18 cellular contexts compared by ENCODE assay signal in the genomic region with DNA sequence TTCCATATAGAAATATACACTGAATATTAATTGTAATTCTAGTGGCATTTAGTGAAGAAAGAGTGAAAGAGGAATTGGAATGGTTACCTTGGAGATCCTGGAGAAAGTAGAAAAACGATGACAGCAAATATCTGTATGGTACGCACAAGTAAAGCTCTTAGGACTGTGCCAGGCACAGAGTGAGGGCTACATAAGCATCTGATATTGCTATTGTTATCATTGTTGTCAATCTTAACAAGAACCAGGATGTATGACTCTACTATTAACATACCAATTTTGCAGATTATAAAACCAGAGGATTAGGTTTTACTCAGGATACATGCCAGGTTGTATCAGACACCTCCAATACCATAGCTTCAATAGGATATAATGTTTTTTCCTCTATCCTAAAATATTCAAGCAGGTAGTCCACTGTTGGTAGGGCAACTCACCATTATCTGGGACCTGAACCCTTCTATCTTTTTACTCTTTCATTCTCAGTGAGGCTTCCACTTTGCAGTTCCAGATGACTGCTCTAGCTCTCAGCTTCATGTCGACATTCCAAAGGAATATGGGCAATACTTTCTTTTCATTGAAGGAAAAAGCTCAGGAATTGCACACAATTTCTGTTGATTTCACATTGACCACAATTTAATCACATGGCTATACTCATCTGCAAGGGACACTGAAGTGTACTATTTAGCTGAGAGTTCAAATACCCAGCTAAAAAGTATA.
A peak's percentile ranks its signal among the peaks of the same experiment; 100 is the strongest.
DNase-seq lines count a peak whose midpoint lies in the region; ATAC-seq and TF ChIP-seq lines count a peak whose summit lies in the region.
"Had no signal": no experiment of that assay in that cellular context is flagged by ENCODE, and none has a peak within 500 bp of the region (broad histone marks: within the 10 kb centered on the region; RNA-seq: fewer than 3 reads in every experiment).

No MANE protein-coding gene starts in this region.

- H3K4me3 ChIP-seq in AG10803 (ENCODE audit: low read length) = no peak overlapping the region
- H3K4me3 ChIP-seq in RWPE2 (ENCODE audit: severe bottlenecking) = no peak overlapping the region
- H3K4me3 ChIP-seq in fibroblast of the aortic adventitia (ENCODE audit: low read depth, low read length) = no peak overlapping the region
- H3K4me3 ChIP-seq: BLaER1 treated with 17β-estradiol and CSF1 and Interleukin-3, amounts not matched to agents 10 nM and 100 nM had no signal

- H3K27ac ChIP-seq in RWPE2 (ENCODE audit: poor library complexity, severe bottlenecking) = peak overlapping the region; percentile 2
- H3K27ac ChIP-seq: BLaER1 treated with 17β-estradiol and CSF1 and Interleukin-3, amounts not matched to agents 10 nM and 100 nM; HL-60; KMS-11 had no signal

- no peak; the same call in 2 of the 3 replicates for ATAC-seq in RWPE2 (ENCODE audit: low read depth)
- ATAC-seq in HG03108 (IDR thresholded peaks at IDR 0.05; ENCODE audit: unreplicated experiment) = no peak
- ATAC-seq: Panc1 had no signal

- peaks cover 12% of the 10 kb centered on the region for H3K4me1 ChIP-seq in RWPE2 (ENCODE audit: insufficient read depth, poor library complexity, severe bottlenecking)

- H3K36me3 ChIP-seq in RWPE2 (ENCODE audit: low read depth) = no peaks in the 10 kb centered on the region
- H3K36me3 ChIP-seq: BLaER1 treated with 17β-estradiol and CSF1 and Interleukin-3, amounts not matched to agents 10 nM and 100 nM had no signal

- H3K27me3 ChIP-seq in RWPE2 (ENCODE audit: insufficient read depth, poor library complexity, severe bottlenecking) = no peaks in the 10 kb centered on the region
- H3K27me3 ChIP-seq: BLaER1 treated with 17β-estradiol and CSF1 and Interleukin-3, amounts not matched to agents 10 nM and 100 nM had no signal

- H3K9me3 ChIP-seq in RWPE2 (ENCODE audit: severe bottlenecking) = no peaks in the 10 kb centered on the region
- H3K9me3 ChIP-seq: BLaER1 treated with 17β-estradiol and CSF1 and Interleukin-3, amounts not matched to agents 10 nM and 100 nM had no signal

- TF ChIP-seq CTCF in AG10803 (conservative IDR thresholded peaks at IDR 0.05; ENCODE audit: low read length) = no peak
- TF ChIP-seq CTCF in RWPE2 (IDR thresholded peaks at IDR 0.05; ENCODE audit: poor library complexity, severe bottlenecking) = no peak
- TF ChIP-seq CTCF in fibroblast of the aortic adventitia (IDR thresholded peaks at IDR 0.05; ENCODE audit: insufficient read depth, low read length) = no peak

- DNase-seq in AG10803 (ENCODE audit: low read depth) = peak; percentile 35
- no peak for DNase-seq in RWPE2 (ENCODE audit: low spot score)
- peak; percentile 2 for DNase-seq in fibroblast of the aortic adventitia (ENCODE audit: low read depth)
- peak; percentile 69 for DNase-seq in renal cortical epithelial cell (ENCODE audit: low read depth)
- no peak for DNase-seq in activated CD4-positive, alpha-beta T cell treated with anti-CD3 and anti-CD28 coated beads, Interleukin-2, amount 50 U/mL, for 4 hours
- DNase-seq in D341Med (ENCODE audit: low spot score) = no peak
- DNase-seq: CD4-positive, alpha-beta T cell; NCI-H1092; NCI-H1417 treated with DMSO at 0.1 percent for 48 hours; NCI-H1694 treated with DMSO at 0.1 percent for 48 hours; NCI-H2081; NCI-H2227 treated with DMSO at 0.1 percent for 48 hours; NCI-H526 treated with DMSO at 0.1 percent for 48 hours had no signal

Comparison
In these comparisons a context has a peak if more than half of its experiments do, and no peak if none do; other contexts are left out.
1. DNase-seq: peak in AG10803 (single experiment), fibroblast of the aortic adventitia (single experiment) and renal cortical epithelial cell (single experiment); none in RWPE2 (single experiment), activated CD4-positive, alpha-beta T cell treated with anti-CD3 and anti-CD28 coated beads, Interleukin-2, amount 50 U/mL, for 4 hours (0 of 2) and D341Med (single experiment).